In the genomic region with DNA sequence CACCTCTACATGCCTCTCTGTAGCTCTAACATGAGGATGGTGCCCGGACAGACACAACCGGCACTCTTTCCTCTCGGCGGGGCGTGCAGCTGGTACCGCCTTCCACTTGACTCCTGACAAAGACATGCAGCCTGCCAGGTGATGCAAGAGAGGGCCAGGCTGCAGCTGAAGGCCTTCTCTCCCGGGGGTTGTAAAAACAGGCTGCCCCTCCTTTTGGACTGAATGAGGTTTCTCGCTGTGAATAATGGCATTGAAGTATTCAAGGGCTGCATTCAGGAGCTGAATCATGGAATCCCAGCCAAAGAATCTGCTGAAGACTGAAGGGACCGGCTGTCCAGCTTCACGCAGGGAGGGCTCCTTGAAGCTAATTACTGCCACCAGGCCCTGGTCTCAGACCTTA, we compare ENCODE assay signal across 9 cellular contexts.
A peak's percentile ranks its signal among the peaks of the same experiment; 100 is the strongest.
DNase-seq lines count a peak whose midpoint lies in the region; ATAC-seq and TF ChIP-seq lines count a peak whose summit lies in the region.
"Had no signal": no experiment of that assay in that cellular context is flagged by ENCODE, and none has a peak within 500 bp of the region (broad histone marks: within the 10 kb centered on the region; RNA-seq: fewer than 3 reads in every experiment).

No MANE protein-coding gene starts in this region.

- H3K27ac ChIP-seq in gastroesophageal sphincter: peak overlapping the region in 2 of 4 donors; percentile 24 to 26

- POLR2A ChIA-PET in HEK293T (lab: Yijun Ruan, JAX): no interaction called here
- POLR2A ChIA-PET in GM10248 (lab: Yijun Ruan, JAX): no interaction called here

- peaks cover 0 to 46% (median 0%) of the 10 kb centered on the region in 3 donors for H3K4me1 ChIP-seq in gastroesophageal sphincter

- no peak for DNase-seq in HEK293T (ENCODE audit: extremely low spot score)
- peak; percentile 71 for DNase-seq in NCI-H510A treated with DMSO at 0.1 percent for 48 hours (lab: John Stamatoyannopoulos, UW)
- DNase-seq in pons (ENCODE audit: low spot score): peak; percentile 89
- no peak for DNase-seq in GM10248 (ENCODE audit: extremely low spot score)
- DNase-seq in activated gamma-delta T cell treated with Interleukin-2 at 50 U/mL for 16 hours: no peak

- no peak overlapping the region for H3K4me3 ChIP-seq in gastroesophageal sphincter

- no peaks in the 10 kb centered on the region for H3K36me3 ChIP-seq in gastroesophageal sphincter

- 83% methylated on average over 8 of the region's 10 CpGs; no CpG with 5 or more reads in 1 of the 2 donors for WGBS in gastroesophageal sphincter (ENCODE audit: low coverage in 1 of 2), 2 donors

- peak; percentile 51 for ATAC-seq in gastroesophageal sphincter
- ATAC-seq in GM21528 (IDR thresholded peaks at IDR 0.05; ENCODE audit: low FRiP score, unreplicated experiment): no peak
- ATAC-seq in HG02571 (IDR thresholded peaks at IDR 0.05; ENCODE audit: unreplicated experiment): no peak
- ATAC-seq: Panc1 had no signal

- H3K9me3 ChIP-seq in gastroesophageal sphincter: no peaks in the 10 kb centered on the region

- no peak for TF ChIP-seq POLR2A in gastroesophageal sphincter (IDR thresholded peaks at IDR 0.05)

- CTCF ChIA-PET in HEK293T (lab: Yijun Ruan, JAX): no interaction called here
- CTCF ChIA-PET in GM10248 (lab: Yijun Ruan, JAX): interaction anchor here (1.6 kb wide), 1 partner anchor 8 kb away, joined by 3 read pairs; no protein-coding TSS in a partner anchor

- TF ChIP-seq EP300 in gastroesophageal sphincter (IDR thresholded peaks at IDR 0.05): no peak

- no peaks in the 10 kb centered on the region for H3K27me3 ChIP-seq in gastroesophageal sphincter

- TF ChIP-seq CTCF in gastroesophageal sphincter (IDR thresholded peaks at IDR 0.05): no peak
- TF ChIP-seq CTCF in GM10248 (IDR thresholded peaks at IDR 0.05; ENCODE audit: control extremely low read depth, extremely low read depth, low read depth, missing control alignments): no peak

TF ChIP-seq in HEK293T, 16 proteins besides CTCF, POLR2A, EP300 and RAD21:
- TF ChIP-seq TARDBP (IDR thresholded peaks at IDR 0.05) (no peak), PKNOX1 (IDR thresholded peaks at IDR 0.05) (0 out of 2 replicates have a peak, but pooled peaks have one; percentile 8), SUZ12 (IDR thresholded peaks at IDR 0.05) (no peak), HDGF (IDR thresholded peaks at IDR 0.05; ENCODE audit: borderline replicate concordance) (no peak)
TF ChIP-seq in HEK293T: peak in this region for 1.

Comparison
In these comparisons a context has a peak if more than half of its experiments do, and no peak if none do; other contexts are left out.
1. DNase-seq: peak in NCI-H510A treated with DMSO at 0.1 percent for 48 hours (single experiment) and pons (single experiment); none in HEK293T (single experiment), GM10248 (single experiment) and activated gamma-delta T cell treated with Interleukin-2 at 50 U/mL for 16 hours (single experiment).